ENCODE assay signal across 11 cellular contexts in the genomic region with DNA sequence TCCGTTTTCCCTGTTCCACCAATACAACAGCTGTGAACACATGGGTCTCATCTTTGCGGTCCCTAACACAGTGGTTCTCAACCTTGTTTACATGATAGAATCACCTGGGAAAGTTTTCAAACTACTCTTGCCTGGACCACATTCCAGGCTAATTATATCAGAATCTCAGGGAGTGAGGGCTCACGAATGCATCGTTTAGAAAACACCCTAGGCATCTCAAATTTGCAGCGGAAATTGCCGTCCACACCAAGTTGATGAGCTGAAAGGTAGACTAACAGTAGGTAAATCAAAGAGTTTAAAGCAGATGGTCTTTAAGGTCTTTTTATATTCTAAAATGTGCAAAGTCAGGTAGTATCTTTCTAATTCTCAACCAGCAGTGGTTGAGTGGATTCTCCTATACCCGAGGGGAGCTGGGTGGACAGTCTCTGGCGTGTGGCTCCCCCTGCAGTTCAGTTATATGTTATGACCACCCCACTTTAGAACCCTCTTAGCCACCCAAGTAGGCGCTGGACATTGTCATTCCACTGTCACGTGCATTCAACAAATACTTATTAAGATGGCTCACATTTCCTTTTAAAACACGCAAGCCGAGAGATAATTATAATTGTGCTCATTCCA. TPM values are rescaled to one million over a fixed set of nuclear protein-coding genes. Genes with fewer than 3 reads are reported as not detected.
DNase-seq lines count a peak whose midpoint lies in the region; ATAC-seq, FAIRE-seq and TF ChIP-seq lines count a peak whose summit lies in the region.
"Not testable (repeated sequence)": the region's sequence is repeated elsewhere in the genome, so short reads cannot be mapped to it uniquely, and the experiment has no call there.
"Had no signal": no experiment of that assay in that cellular context is flagged by ENCODE, and none has a peak within 500 bp of the region (broad histone marks: within the 10 kb centered on the region; RNA-seq: fewer than 3 reads in every experiment).

No MANE protein-coding gene starts in this region.

- dilution Hi-C loops in endothelial cell of umbilical vein (cut with MboI; ENCODE audit: extremely low pct_ligation_motif_present, low sequenced_read_pairs): not testable (repeated sequence)

- H3K4me3 ChIP-seq in RWPE2 (ENCODE audit: severe bottlenecking); endothelial cell of umbilical vein (replicated peaks in 1 of 3; ENCODE audit: insufficient read depth in 1 of 3, low read depth in 1 of 3, low read length in 3 of 3); right lobe of liver: not testable (repeated sequence)

- not testable (repeated sequence) for H3K9me3 Mint-ChIP-seq in activated T-cell treated with anti-CD3 and anti-CD28 coated beads, Interleukin-2, amount 50 U/mL, for 4 hours

- not testable (repeated sequence) for H3K4me3 Mint-ChIP-seq in activated T-cell treated with anti-CD3 and anti-CD28 coated beads, Interleukin-2, amount 50 U/mL, for 4 hours

- not testable (repeated sequence) for TF ChIP-seq POLR2A in endothelial cell of umbilical vein (IDR thresholded peaks at IDR 0.05; ENCODE audit: low read depth, low read length); right lobe of liver (IDR thresholded peaks at IDR 0.05)

- in situ Hi-C loops in GM13977 (cut with MboI; ENCODE audit: low pct_unique_long_range_greater_than_20kb, low sequenced_read_pairs, unreplicated experiment): loop anchor here (25.0 kb wide), 1 partner anchor 380 kb away; no protein-coding TSS in a partner anchor

- H3K36me3 ChIP-seq in RWPE2 (ENCODE audit: low read depth); endothelial cell of umbilical vein (ENCODE audit: control insufficient read depth in 2 of 2, extremely low read depth in 1 of 2, insufficient read depth in 2 of 2, low read length in 2 of 2); right lobe of liver: not testable (repeated sequence)

- not testable (repeated sequence) for H3K9ac ChIP-seq in endothelial cell of umbilical vein (replicated peaks; ENCODE audit: extremely low read depth, insufficient read depth, low read length)

- FAIRE-seq in endothelial cell of umbilical vein (lab: Jason Lieb, UNC): peak; percentile 43

- H3K27ac ChIP-seq in C4-2B; RWPE2 (ENCODE audit: poor library complexity, severe bottlenecking); endothelial cell of umbilical vein (ENCODE audit: insufficient read depth, low read depth, low read length); right lobe of liver: not testable (repeated sequence)

- not testable (repeated sequence) for H3K9me1 ChIP-seq in endothelial cell of umbilical vein (replicated peaks; ENCODE audit: control insufficient read depth, extremely low read depth, insufficient read depth, low read length)

- H3K27me3 Mint-ChIP-seq in activated T-cell treated with anti-CD3 and anti-CD28 coated beads, Interleukin-2, amount 50 U/mL, for 4 hours (ENCODE audit: low read depth): not testable (repeated sequence)

- BruUV-seq in endothelial cell of umbilical vein (replicated peaks; lab: Mats Ljungman, UMichigan): not testable (repeated sequence)

- H3K9me3 ChIP-seq in RWPE2 (ENCODE audit: severe bottlenecking); endothelial cell of umbilical vein (replicated peaks; ENCODE audit: control insufficient read depth, insufficient read depth, low read length); right lobe of liver: not testable (repeated sequence)

- not testable (repeated sequence) for H3K27me3 ChIP-seq in RWPE2 (ENCODE audit: insufficient read depth, poor library complexity, severe bottlenecking); endothelial cell of umbilical vein (ENCODE audit: control insufficient read depth in 2 of 2, insufficient read depth in 2 of 2, low read length in 2 of 2); right lobe of liver

- POLR2A ChIA-PET in endothelial cell of umbilical vein (lab: Charles Lee): not testable (repeated sequence)

- H2AFZ ChIP-seq in endothelial cell of umbilical vein (ENCODE audit: low read depth, low read length): not testable (repeated sequence)

- intact Hi-C loops in endothelial cell of umbilical vein (cut with micrococcal nuclease); right lobe of liver (cut with DNase I): not testable (repeated sequence)

- not testable (repeated sequence) for H3K4me1 ChIP-seq in RWPE2 (ENCODE audit: insufficient read depth, poor library complexity, severe bottlenecking); endothelial cell of umbilical vein (ENCODE audit: control insufficient read depth, extremely low read depth, insufficient read depth, low read length); right lobe of liver

- H4K20me1 ChIP-seq in endothelial cell of umbilical vein (replicated peaks; ENCODE audit: control insufficient read depth, extremely low read depth, insufficient read depth, low read length): not testable (repeated sequence)

- DNase-seq in GM13977 (ENCODE audit: low spot score); activated T-cell treated with anti-CD3 and anti-CD28 coated beads, Interleukin-2, amount 50 U/mL, for 4 hours; endothelial cell of umbilical vein (ENCODE audit: low read depth, low spot score); right lobe of liver: not testable (repeated sequence)
- DNase-seq in NCI-H2081 (lab: John Stamatoyannopoulos, UW) (peak; percentile 17), RWPE2 (ENCODE audit: low spot score) (peak; percentile 28)
- peak; percentile 46 for DNase-seq in stimulated activated CD8-positive, alpha-beta memory T cell treated with anti-CD3 and anti-CD28 coated beads, Interleukin-4, amount 100 ng/mL, for 48 hours

- H3K79me2 ChIP-seq in endothelial cell of umbilical vein (ENCODE audit: control insufficient read depth, insufficient read depth, low read length): not testable (repeated sequence)

- TF ChIP-seq CTCF in C4-2B (conservative IDR thresholded peaks at IDR 0.05) (peak; percentile 34), GM13977 (IDR thresholded peaks at IDR 0.05; ENCODE audit: extremely low read depth, insufficient read depth, missing control alignments) (peak; percentile 20), RWPE2 (IDR thresholded peaks at IDR 0.05; ENCODE audit: poor library complexity, severe bottlenecking) (peak; percentile 20), endothelial cell of umbilical vein (IDR thresholded peaks at IDR 0.05; ENCODE audit: extremely low read depth in 1 of 2, insufficient read depth in 1 of 2, low read depth in 1 of 2, low read length in 2 of 2) (peak; percentile 12 to 28), right lobe of liver (IDR thresholded peaks at IDR 0.05) (peak in 1 of 4 donors; percentile 4)

- CTCF ChIA-PET in endothelial cell of umbilical vein (lab: Charles Lee): interaction anchor here (0.7 to 4.2 kb wide), 6 partner anchors 11 to 226 kb away, joined by 3 to 19 read pairs (median 5); partner anchors contain the start of gene GH1

- H3K4me1 Mint-ChIP-seq in activated T-cell treated with anti-CD3 and anti-CD28 coated beads, Interleukin-2, amount 50 U/mL, for 4 hours (ENCODE audit: low read depth): not testable (repeated sequence)

- ATAC-seq in RWPE2 (ENCODE audit: low read depth): peak; percentile 57; the same call in 2 of the 3 replicates
- ATAC-seq in activated T-cell treated with anti-CD3 and anti-CD28 coated beads, Interleukin-2, amount 50 U/mL, for 4 hours: peak; percentile 61 to 69
- peak in 3 of 4 donors; percentile 16 to 49 (median 40) for ATAC-seq in right lobe of liver

- not testable (repeated sequence) for H3K36me3 Mint-ChIP-seq in activated T-cell treated with anti-CD3 and anti-CD28 coated beads, Interleukin-2, amount 50 U/mL, for 4 hours (ENCODE audit: insufficient read depth)

- WGBS in right lobe of liver (ENCODE audit: insufficient coverage, low coverage, low lambda C conversion rate, missing lambda C conversion rate): 46% methylated on average over 11 of the region's 12 CpGs

- not testable (repeated sequence) for H3K4me2 ChIP-seq in endothelial cell of umbilical vein (ENCODE audit: insufficient read depth, low read length)

RNA-seq across cellular contexts. Expression of gene CSHL1, which starts 3.8 kb away (rescaled TPM):
- not detected for total RNA-seq in activated T-cell treated with anti-CD3 and anti-CD28 coated beads, Interleukin-2, amount 50 U/mL, for 4 hours
- total RNA-seq in endothelial cell of umbilical vein: not detected in 2 replicates
- polyA plus RNA-seq in endothelial cell of umbilical vein: not detected in 2 replicates
- not detected in 2 replicates for polyA plus RNA-seq in endothelial cell of umbilical vein (2011; cell fraction: cytosol; rRNA removed)
- polyA plus RNA-seq in endothelial cell of umbilical vein (2011; cell fraction: nucleus; rRNA removed): not detected in 2 replicates
- not detected in 2 replicates for polyA plus RNA-seq in endothelial cell of umbilical vein (2012)
- not detected in 2 replicates for polyA minus RNA-seq in endothelial cell of umbilical vein
- polyA minus RNA-seq in endothelial cell of umbilical vein (2011; cell fraction: cytosol; rRNA and poly(A)+ RNA removed): not detected
- not detected in 2 replicates for polyA minus RNA-seq in endothelial cell of umbilical vein (2011; cell fraction: nucleus; rRNA and poly(A)+ RNA removed)
- total RNA-seq in right lobe of liver: not detected
- total RNA-seq: naive thymus-derived CD4-positive, alpha-beta T cell; SJSA1 had no signal
- polyA plus RNA-seq: keratinocyte; naive thymus-derived CD4-positive, alpha-beta T cell had no signal

RNA-seq across cellular contexts. Expression of gene CSH1, which starts 10.9 kb away (rescaled TPM):
- not detected for total RNA-seq in activated T-cell treated with anti-CD3 and anti-CD28 coated beads, Interleukin-2, amount 50 U/mL, for 4 hours
- not detected in 2 replicates for total RNA-seq in endothelial cell of umbilical vein
- polyA plus RNA-seq in endothelial cell of umbilical vein: not detected in 2 replicates
- not detected in 2 replicates for polyA plus RNA-seq in endothelial cell of umbilical vein (2011; cell fraction: cytosol; rRNA removed)
- not detected in 2 replicates for polyA plus RNA-seq in endothelial cell of umbilical vein (2011; cell fraction: nucleus; rRNA removed)
- polyA plus RNA-seq in endothelial cell of umbilical vein (2012): not detected in 2 replicates
- polyA minus RNA-seq in endothelial cell of umbilical vein: not detected in 2 replicates
- polyA minus RNA-seq in endothelial cell of umbilical vein (2011; cell fraction: cytosol; rRNA and poly(A)+ RNA removed): not detected
- not detected in 2 replicates for polyA minus RNA-seq in endothelial cell of umbilical vein (2011; cell fraction: nucleus; rRNA and poly(A)+ RNA removed)
- not detected for total RNA-seq in right lobe of liver
- total RNA-seq: SJSA1 had no signal
- polyA plus RNA-seq: keratinocyte; naive thymus-derived CD4-positive, alpha-beta T cell had no signal

RNA-seq across cellular contexts. Expression of gene GH1, which starts 11.4 kb away (rescaled TPM):
- total RNA-seq in activated T-cell treated with anti-CD3 and anti-CD28 coated beads, Interleukin-2, amount 50 U/mL, for 4 hours: not detected
- total RNA-seq in endothelial cell of umbilical vein (not detected in 2 replicates), right lobe of liver (not detected)
- not detected in 2 replicates for polyA plus RNA-seq in endothelial cell of umbilical vein
- polyA plus RNA-seq in endothelial cell of umbilical vein (2011; cell fraction: cytosol; rRNA removed): not detected in 2 replicates
- polyA plus RNA-seq in endothelial cell of umbilical vein (2011; cell fraction: nucleus; rRNA removed): not detected in 2 replicates
- polyA plus RNA-seq in endothelial cell of umbilical vein (2012): not detected in 2 replicates
- polyA minus RNA-seq in endothelial cell of umbilical vein: not detected in 2 replicates
- polyA minus RNA-seq in endothelial cell of umbilical vein (2011; cell fraction: cytosol; rRNA and poly(A)+ RNA removed): not detected
- not detected in 2 replicates for polyA minus RNA-seq in endothelial cell of umbilical vein (2011; cell fraction: nucleus; rRNA and poly(A)+ RNA removed)
- total RNA-seq: SJSA1 had no signal
- polyA plus RNA-seq: keratinocyte; naive thymus-derived CD4-positive, alpha-beta T cell had no signal

RNA-seq across cellular contexts. Expression of gene CD79B, which starts 24.9 kb away (rescaled TPM):
- total RNA-seq in activated T-cell treated with anti-CD3 and anti-CD28 coated beads, Interleukin-2, amount 50 U/mL, for 4 hours: 10 to 100 TPM; 15.3 to 21.6 (median 17.1) TPM
- total RNA-seq in endothelial cell of umbilical vein: 0.60 and 2.1 TPM in 2 replicates
- polyA plus RNA-seq in endothelial cell of umbilical vein: 2.2 and 3.9 TPM in 2 replicates
- 2.5 and 2.7 TPM in 2 replicates for polyA plus RNA-seq in endothelial cell of umbilical vein (2011; cell fraction: cytosol; rRNA removed)
- 0.41 and 0.67 TPM in 2 replicates for polyA plus RNA-seq in endothelial cell of umbilical vein (2011; cell fraction: nucleus; rRNA removed)
- polyA plus RNA-seq in endothelial cell of umbilical vein (2012): 2.3 and 2.7 TPM in 2 replicates
- polyA minus RNA-seq in endothelial cell of umbilical vein: 0.29 and 1.9 TPM in 2 replicates
- polyA minus RNA-seq in endothelial cell of umbilical vein (2011; cell fraction: cytosol; rRNA and poly(A)+ RNA removed): not detected
- 0.34 TPM in 1 of 2 replicates, not detected in the other for polyA minus RNA-seq in endothelial cell of umbilical vein (2011; cell fraction: nucleus; rRNA and poly(A)+ RNA removed)
- 1 to 10 TPM in 2 of 6 experiments, under 1 TPM in 4; 0.62 to 2.2 (median 0.92) TPM for total RNA-seq in right lobe of liver
- total RNA-seq: SJSA1 had no signal

RNA-seq across cellular contexts. Expression of gene GH2, which starts 25.5 kb away (rescaled TPM):
- total RNA-seq in activated T-cell treated with anti-CD3 and anti-CD28 coated beads, Interleukin-2, amount 50 U/mL, for 4 hours: not detected
- not detected in 2 replicates for total RNA-seq in endothelial cell of umbilical vein
- not detected in 2 replicates for polyA plus RNA-seq in endothelial cell of umbilical vein
- polyA plus RNA-seq in endothelial cell of umbilical vein (2011; cell fraction: cytosol; rRNA removed): not detected in 2 replicates
- not detected in 2 replicates for polyA plus RNA-seq in endothelial cell of umbilical vein (2011; cell fraction: nucleus; rRNA removed)
- polyA plus RNA-seq in endothelial cell of umbilical vein (2012): not detected in 2 replicates
- polyA minus RNA-seq in endothelial cell of umbilical vein: not detected in 2 replicates
- polyA minus RNA-seq in endothelial cell of umbilical vein (2011; cell fraction: cytosol; rRNA and poly(A)+ RNA removed): not detected
- not detected in 2 replicates for polyA minus RNA-seq in endothelial cell of umbilical vein (2011; cell fraction: nucleus; rRNA and poly(A)+ RNA removed)
- total RNA-seq in right lobe of liver: not detected
- total RNA-seq: naive thymus-derived CD4-positive, alpha-beta T cell; SJSA1 had no signal
- polyA plus RNA-seq: keratinocyte; naive thymus-derived CD4-positive, alpha-beta T cell had no signal
